27 cellular contexts compared by ENCODE assay signal in the genomic region with DNA sequence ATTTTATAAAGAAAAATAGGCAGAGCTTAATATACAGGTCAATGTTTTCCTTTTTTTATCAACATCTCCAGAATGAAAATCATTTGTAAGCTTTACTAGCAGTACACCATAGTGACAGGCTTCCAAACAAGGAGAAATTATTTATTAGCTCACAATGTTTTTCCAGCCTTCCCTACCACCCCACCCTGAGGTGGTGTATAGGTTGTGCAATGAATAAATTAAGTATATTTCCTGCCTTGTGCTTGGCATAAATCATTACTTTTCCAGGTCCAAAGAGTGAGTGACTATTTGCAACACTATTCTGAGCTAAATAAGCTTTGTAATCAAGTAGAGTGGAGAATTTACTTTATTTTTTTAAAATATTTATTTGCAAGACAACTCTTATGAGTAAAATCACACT.
"Had no signal": no experiment of that assay in that cellular context is flagged by ENCODE, and none has a peak within 500 bp of the region (broad histone marks: within the 10 kb centered on the region; RNA-seq: fewer than 3 reads in every experiment).

No MANE protein-coding gene starts in this region.

- H3K36me3 ChIP-seq: brain microvascular endothelial cell, WERI-Rb-1 had no signal

- FAIRE-seq: astrocyte, bronchial epithelial cell, endometrium, endothelial cell of umbilical vein, frontal cortex had no signal

- DNase-seq: activated B cell treated with CpG ODN at 0.5 μM for 24 hours; activated CD4-positive, alpha-beta T cell treated with anti-CD3 and anti-CD28 coated beads for 48 hours; activated CD4-positive, alpha-beta T cell treated with anti-CD3 and anti-CD28 coated beads, Interleukin-2, amount 50 U/mL, for 1 hour; activated CD4-positive, alpha-beta T cell treated with anti-CD3 and anti-CD28 coated beads, Interleukin-2, amount 50 U/mL, for 48 hours; activated CD8-positive, alpha-beta memory T cell treated with anti-CD3 and anti-CD28 coated beads for 24 hours; activated CD8-positive, alpha-beta T cell treated with anti-CD3 and anti-CD28 coated beads for 36 hours; activated effector memory CD4-positive, alpha-beta T cell treated with Interleukin-2 at 50 U/mL for 16 hours; activated gamma-delta T cell treated with Interleukin-2 at 50 U/mL for 16 hours; activated naive CD4-positive, alpha-beta T cell treated with anti-CD3 and anti-CD28 coated beads, Interleukin-2, amount 50 U/mL, for 16 hours; activated naive CD4-positive, alpha-beta T cell treated with Interleukin-2 at 50 U/mL for 16 hours; activated T-cell treated with anti-CD3 and anti-CD28 coated beads, Interleukin-2, amount 50 U/mL, for 4 hours; amniotic stem cell; anterior cingulate cortex; brain microvascular endothelial cell; effector CD8-positive, alpha-beta T cell; foreskin fibroblast; head of caudate nucleus; T-helper 1 cell; T-helper 17 cell; T1000; WERI-Rb-1 had no signal

- H3K27ac ChIP-seq: brain microvascular endothelial cell, epithelial cell of prostate, WERI-Rb-1 had no signal
